In the genomic region with DNA sequence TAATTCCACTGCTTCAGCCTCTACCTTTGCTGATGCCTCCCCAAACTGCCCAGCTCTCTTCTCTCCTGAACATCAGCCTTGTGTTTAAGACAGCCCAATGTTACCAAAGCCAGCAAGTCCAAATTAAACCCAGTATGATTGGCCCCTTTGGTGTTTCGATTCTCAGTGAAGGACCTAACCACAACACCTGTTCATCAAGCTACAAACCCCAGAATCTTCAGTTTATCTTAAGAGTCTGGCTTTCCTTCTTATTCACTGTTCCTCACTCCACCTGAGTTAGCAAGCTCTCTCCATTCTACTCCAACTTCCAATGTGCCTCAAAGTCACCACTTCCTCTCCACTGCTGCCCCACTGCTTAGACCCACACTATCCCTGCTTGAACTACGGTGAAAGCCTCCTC, we compare ENCODE assay signal across 13 cellular contexts. TPM values are rescaled to one million over a fixed set of nuclear protein-coding genes. Genes with fewer than 3 reads are reported as not detected.
DNase-seq lines count a peak whose midpoint lies in the region; ATAC-seq and TF ChIP-seq lines count a peak whose summit lies in the region.
"Had no signal": no experiment of that assay in that cellular context is flagged by ENCODE, and none has a peak within 500 bp of the region (broad histone marks: within the 10 kb centered on the region; RNA-seq: fewer than 3 reads in every experiment).

No MANE protein-coding gene starts in this region.

- H3K27me3 ChIP-seq in DND-41 (ENCODE audit: insufficient read depth, low read length, poor library complexity) (peaks cover 9% of the 10 kb centered on the region), RWPE2 (ENCODE audit: insufficient read depth, poor library complexity, severe bottlenecking) (no peaks in the 10 kb centered on the region), SJCRH30 (no peaks in the 10 kb centered on the region)

- H3K36me3 ChIP-seq in DND-41 (ENCODE audit: insufficient read depth, low read length) (no peaks in the 10 kb centered on the region), RWPE2 (ENCODE audit: low read depth) (no peaks in the 10 kb centered on the region), SJCRH30 (no peaks in the 10 kb centered on the region)
- H3K36me3 ChIP-seq: left ventricle myocardium inferior had no signal

- TF ChIP-seq CTCF in DND-41 (IDR thresholded peaks at IDR 0.05; ENCODE audit: borderline replicate concordance, extremely low read depth, low read length, poor library complexity, severe bottlenecking) (no peak), RWPE2 (IDR thresholded peaks at IDR 0.05; ENCODE audit: poor library complexity, severe bottlenecking) (no peak), glutamatergic neuron (IDR thresholded peaks at IDR 0.05; ENCODE audit: partially characterized antibody, unreplicated experiment) (no peak)

- H3K4me1 ChIP-seq in DND-41 (ENCODE audit: insufficient read depth, low read length) (no peaks in the 10 kb centered on the region), RWPE2 (ENCODE audit: insufficient read depth, poor library complexity, severe bottlenecking) (peaks cover 5% of the 10 kb centered on the region), SJCRH30 (peaks cover 10% of the 10 kb centered on the region)
- H3K4me1 ChIP-seq: Caco-2, left ventricle myocardium inferior had no signal

- ATAC-seq in DND-41 (ENCODE audit: insufficient read depth, low read depth) (peak; percentile 65), GM19023 (IDR thresholded peaks at IDR 0.05; ENCODE audit: unreplicated experiment) (peak; percentile 81), HG02885 (IDR thresholded peaks at IDR 0.05; ENCODE audit: poor library complexity, unreplicated experiment) (peak; percentile 87), RWPE2 (ENCODE audit: low read depth) (no peak)

- H3K9ac ChIP-seq in DND-41 (ENCODE audit: low read depth, low read length) = no peak overlapping the region

- H4K20me1 ChIP-seq in DND-41 (ENCODE audit: insufficient read depth, low read length) = no peaks in the 10 kb centered on the region

- peaks cover 1% of the 10 kb centered on the region for H3K4me1 Mint-ChIP-seq in glutamatergic neuron (ENCODE audit: low read depth, unreplicated experiment)

- H2AFZ ChIP-seq in DND-41 (ENCODE audit: low read depth, low read length) = no peak overlapping the region

- peaks cover 5% of the 10 kb centered on the region for H3K27me3 Mint-ChIP-seq in glutamatergic neuron (ENCODE audit: unreplicated experiment)

- DNase-seq in DND-41 (no peak), RWPE2 (ENCODE audit: low spot score) (no peak), glutamatergic neuron (no peak), NOMO-1 (lab: John Stamatoyannopoulos, UW; ENCODE audit: unreplicated experiment in 2 of 2) (no peak), SJCRH30 (no peak), superior temporal gyrus (ENCODE audit: extremely low spot score) (no peak)
- DNase-seq: Caco-2; erythroblast; left ventricle myocardium inferior; NCI-H1694 treated with DMSO at 0.1 percent for 48 hours; stimulated activated naive B cell treated with anti-CD40 and anti-IgM and Interleukin-4, amounts not matched to agents 10 μg/mL and 1 μg/mL and 100 μg/mL, for 72 hours had no signal

- H3K27ac Mint-ChIP-seq in glutamatergic neuron (ENCODE audit: unreplicated experiment) = no peak overlapping the region
- H3K27ac Mint-ChIP-seq: stimulated activated naive B cell treated with anti-CD40 and anti-IgM and Interleukin-4, amounts not matched to agents 10 μg/mL and 1 μg/mL and 100 μg/mL, for 72 hours had no signal

- H3K9me3 ChIP-seq in DND-41 (ENCODE audit: insufficient read depth, low read length, severe bottlenecking) (no peaks in the 10 kb centered on the region), RWPE2 (ENCODE audit: severe bottlenecking) (no peaks in the 10 kb centered on the region), SJCRH30 (replicated peaks) (no peaks in the 10 kb centered on the region)
- H3K9me3 ChIP-seq: Caco-2, left ventricle myocardium inferior had no signal

- no peak overlapping the region for H3K27ac ChIP-seq in DND-41 (ENCODE audit: low read length)
- peak overlapping the region; percentile 26 for H3K27ac ChIP-seq in RWPE2 (ENCODE audit: poor library complexity, severe bottlenecking)
- no peak overlapping the region for H3K27ac ChIP-seq in SJCRH30
- H3K27ac ChIP-seq: left ventricle myocardium inferior had no signal

- H3K4me3 Mint-ChIP-seq in glutamatergic neuron (ENCODE audit: unreplicated experiment) = no peak overlapping the region
- H3K4me3 Mint-ChIP-seq: stimulated activated naive B cell treated with anti-CD40 and anti-IgM and Interleukin-4, amounts not matched to agents 10 μg/mL and 1 μg/mL and 100 μg/mL, for 72 hours had no signal

- H3K4me3 ChIP-seq in DND-41 (ENCODE audit: low read depth in 1 of 2, low read length in 2 of 2) (no peak overlapping the region), RWPE2 (ENCODE audit: severe bottlenecking) (no peak overlapping the region), SJCRH30 (no peak overlapping the region)
- H3K4me3 ChIP-seq: left ventricle myocardium inferior had no signal

- no peaks in the 10 kb centered on the region for H3K9me3 Mint-ChIP-seq in glutamatergic neuron (ENCODE audit: unreplicated experiment)
- H3K9me3 Mint-ChIP-seq: stimulated activated naive B cell treated with anti-CD40 and anti-IgM and Interleukin-4, amounts not matched to agents 10 μg/mL and 1 μg/mL and 100 μg/mL, for 72 hours had no signal

- H3K4me2 ChIP-seq in DND-41 (ENCODE audit: insufficient read depth, low read length) = no peak overlapping the region

- H3K36me3 Mint-ChIP-seq in glutamatergic neuron (ENCODE audit: unreplicated experiment) = peaks cover 5% of the 10 kb centered on the region
- H3K36me3 Mint-ChIP-seq: stimulated activated naive B cell treated with anti-CD40 and anti-IgM and Interleukin-4, amounts not matched to agents 10 μg/mL and 1 μg/mL and 100 μg/mL, for 72 hours had no signal

- no peaks in the 10 kb centered on the region for H3K79me2 ChIP-seq in DND-41 (ENCODE audit: insufficient read depth, low read length)

RNA-seq across cellular contexts. Expression of a gene that starts 25.5 kb away (rescaled TPM):
- 0.34 TPM for total RNA-seq in glutamatergic neuron (ENCODE audit: unreplicated experiment)
- total RNA-seq in SJCRH30 (2014; rRNA removed; shearing (Covaris generic)) = 22.5 and 23.2 TPM in 2 replicates

Comparison
In these comparisons a context has a peak if more than half of its experiments do, and no peak if none do; other contexts are left out.
1. RNA of a gene that starts 25.5 kb away (total RNA-seq): 22.5 to 23.2 TPM in SJCRH30; 0.34 TPM in glutamatergic neuron (single experiment); every median in the first group is over 10 times any median in the second.